In genomic region chr11:102320679-102321078, GRCh38 we compare ENCODE assay signal across 10 cellular contexts. TPM values are rescaled to one million over a fixed set of nuclear protein-coding genes. Genes with fewer than 3 reads are reported as not detected.
A peak's percentile ranks its signal among the peaks of the same experiment; 100 is the strongest.
DNase-seq lines count a peak whose midpoint lies in the region; ATAC-seq and TF ChIP-seq lines count a peak whose summit lies in the region.
"Had no signal": no experiment of that assay in that cellular context is flagged by ENCODE, and none has a peak within 500 bp of the region (broad histone marks: within the 10 kb centered on the region; RNA-seq: fewer than 3 reads in every experiment).

No MANE protein-coding gene starts in this region.

- H3K27me3 Mint-ChIP-seq in MCF 10A (ENCODE audit: insufficient read depth, unreplicated experiment) (no peaks in the 10 kb centered on the region), mesothelial cell of epicardium (ENCODE audit: low read depth) (peaks cover 4% of the 10 kb centered on the region)
- no peaks in the 10 kb centered on the region for H3K27me3 Mint-ChIP-seq in activated T-helper 17 cell treated with anti-CD3 and anti-CD28 coated beads, Interleukin-2, amount 50 U/mL, for 72 hours

- POLR2A ChIA-PET in MCF 10A (lab: Yijun Ruan, JAX): interaction anchor here (0.6 to 9.8 kb wide), 13 partner anchors 10 to 201 kb away, joined by 3 to 274 read pairs (median 4); no protein-coding TSS in a partner anchor

- H3K9me3 Mint-ChIP-seq in MCF 10A (ENCODE audit: unreplicated experiment) (no peaks in the 10 kb centered on the region), mesothelial cell of epicardium (no peaks in the 10 kb centered on the region)
- H3K9me3 Mint-ChIP-seq in activated T-helper 17 cell treated with anti-CD3 and anti-CD28 coated beads, Interleukin-2, amount 50 U/mL, for 72 hours: no peaks in the 10 kb centered on the region

- H3K4me3 Mint-ChIP-seq in MCF 10A (ENCODE audit: unreplicated experiment) (peak overlapping the region; percentile 85), mesothelial cell of epicardium (no peak overlapping the region)
- H3K4me3 Mint-ChIP-seq in activated T-helper 17 cell treated with anti-CD3 and anti-CD28 coated beads, Interleukin-2, amount 50 U/mL, for 72 hours: peak overlapping the region; percentile 99

- no peaks in the 10 kb centered on the region for H3K27me3 ChIP-seq in breast epithelium
- no peaks in the 10 kb centered on the region for H3K27me3 ChIP-seq in upper lobe of left lung
- H3K27me3 ChIP-seq: BLaER1 had no signal

- no peaks in the 10 kb centered on the region for H3K9me3 ChIP-seq in breast epithelium
- no peaks in the 10 kb centered on the region for H3K9me3 ChIP-seq in upper lobe of left lung
- H3K9me3 ChIP-seq: BLaER1 had no signal

- H3K27ac ChIP-seq in breast epithelium (peak overlapping the region in 1 of 2 donors; percentile 50), upper lobe of left lung (peak overlapping the region in 3 of 4 donors; percentile 73 to 83 (median 80))
- H3K27ac ChIP-seq: BLaER1 had no signal

- intact Hi-C loops in MCF 10A (cut with micrococcal nuclease): no loop called here
- intact Hi-C loops in breast epithelium (cut with DNase I; ENCODE audit: low total_unique reads): loop anchor here (5.0 kb wide), 1 partner anchor 128 kb away; no protein-coding TSS in a partner anchor

- peaks cover 85% of the 10 kb centered on the region for H3K36me3 Mint-ChIP-seq in MCF 10A (ENCODE audit: insufficient read depth, unreplicated experiment)
- peaks cover 88% of the 10 kb centered on the region for H3K36me3 Mint-ChIP-seq in activated T-helper 17 cell treated with anti-CD3 and anti-CD28 coated beads, Interleukin-2, amount 50 U/mL, for 72 hours (ENCODE audit: low read depth)
- no peaks in the 10 kb centered on the region for H3K36me3 Mint-ChIP-seq in mesothelial cell of epicardium

- peaks cover 40% of the 10 kb centered on the region for H3K4me1 Mint-ChIP-seq in MCF 10A (ENCODE audit: insufficient read depth, unreplicated experiment)
- H3K4me1 Mint-ChIP-seq in activated T-helper 17 cell treated with anti-CD3 and anti-CD28 coated beads, Interleukin-2, amount 50 U/mL, for 72 hours: peaks cover 24% of the 10 kb centered on the region
- H3K4me1 Mint-ChIP-seq in mesothelial cell of epicardium: peaks cover 18% of the 10 kb centered on the region

- BruUV-seq in MCF 10A (replicated peaks; lab: Mats Ljungman, UMichigan): no TSS peak

- H3K27ac Mint-ChIP-seq in MCF 10A (ENCODE audit: low read depth, unreplicated experiment) (peak overlapping the region; percentile 99), mesothelial cell of epicardium (peak overlapping the region; percentile 6)
- H3K27ac Mint-ChIP-seq in activated T-helper 17 cell treated with anti-CD3 and anti-CD28 coated beads, Interleukin-2, amount 50 U/mL, for 72 hours: peak overlapping the region; percentile 97

- no peak for ATAC-seq in activated T-helper 17 cell treated with anti-CD3 and anti-CD28 coated beads, Interleukin-2, amount 50 U/mL, for 72 hours (replicated peaks)
- ATAC-seq in upper lobe of left lung (ENCODE audit: low FRiP score in 2 of 2): no peak
- no peak for ATAC-seq in GM21723 (IDR thresholded peaks at IDR 0.05; ENCODE audit: unreplicated experiment)

- CTCF ChIA-PET in MCF 10A (lab: Yijun Ruan, JAX): interaction anchor here (0.8 to 14.7 kb wide), 8 partner anchors 15 to 293 kb away, joined by 3 to 239 read pairs (median 3); no protein-coding TSS in a partner anchor

- TF ChIP-seq CTCF in MCF 10A (IDR thresholded peaks at IDR 0.05; ENCODE audit: unreplicated experiment) (no peak), breast epithelium (IDR thresholded peaks at IDR 0.05) (no peak), mesothelial cell of epicardium (IDR thresholded peaks at IDR 0.05; ENCODE audit: unreplicated experiment) (no peak), upper lobe of left lung (IDR thresholded peaks at IDR 0.05) (no peak)

- DNase-seq in MCF 10A (ENCODE audit: unreplicated experiment) (no peak), breast epithelium (ENCODE audit: low spot score in 2 of 2) (no peak), mesothelial cell of epicardium (ENCODE audit: low spot score in 2 of 2, unreplicated experiment in 2 of 2) (no peak), upper lobe of left lung (no peak), CD1c-positive myeloid dendritic cell (ENCODE audit: extremely low spot score) (no peak), DMS114 treated with DMSO at 0.1 percent for 48 hours (lab: John Stamatoyannopoulos, UW; ENCODE audit: unreplicated experiment) (no peak)
- DNase-seq: MV-4-11 had no signal

- TF ChIP-seq POLR2A in breast epithelium (IDR thresholded peaks at IDR 0.05) (no peak), upper lobe of left lung (IDR thresholded peaks at IDR 0.05) (no peak)

- H3K4me3 ChIP-seq in breast epithelium (no peak overlapping the region), upper lobe of left lung (peak overlapping the region in 1 of 4 donors; percentile 62)
- H3K4me3 ChIP-seq: BLaER1 had no signal

- TF ChIP-seq EP300 in upper lobe of left lung (IDR thresholded peaks at IDR 0.05): peak in 2 of 4 donors; percentile 71 to 74

- no peaks in the 10 kb centered on the region for H3K4me1 ChIP-seq in breast epithelium
- H3K4me1 ChIP-seq in upper lobe of left lung: peaks cover 3 to 37% (median 34%) of the 10 kb centered on the region in 4 donors

- H3K36me3 ChIP-seq in breast epithelium (no peaks in the 10 kb centered on the region), upper lobe of left lung (peaks cover 0 to under 1% (median 0%) of the 10 kb centered on the region in 4 donors)
- H3K36me3 ChIP-seq: BLaER1 had no signal

RNA-seq across cellular contexts. Expression of gene BIRC3, which starts 3.4 kb away (rescaled TPM):
- total RNA-seq in MCF 10A (2022) (91.6 and 124 TPM in 2 replicates), breast epithelium (10 to 100 TPM in 2 of 3 donors, 1 to 10 TPM in 1; 2.6 to 30.0 (median 10.8) TPM), mesothelial cell of epicardium (1.4 to 2.2 TPM (median 1.8 TPM) in 3 replicates), upper lobe of left lung (10 to 100 TPM in 5 of 6 donors, 1 to 10 TPM in 1; 8.8 to 39.5 (median 19.1) TPM)
- total RNA-seq in activated T-helper 17 cell treated with anti-CD3 and anti-CD28 coated beads, Interleukin-2, amount 50 U/mL, for 72 hours: 100 to 1,000 TPM; 124 to 355 TPM

RNA-seq across cellular contexts. Expression of gene BIRC2, which starts 26.3 kb away (rescaled TPM):
- total RNA-seq in MCF 10A (2022) (46.2 and 50.0 TPM in 2 replicates), breast epithelium (10 to 100 TPM; 45.6 to 95.7 (median 48.5) TPM), mesothelial cell of epicardium (39.8 to 42.8 TPM (median 42.7 TPM) in 3 replicates), upper lobe of left lung (10 to 100 TPM; 23.1 to 56.7 (median 37.8) TPM)
- 10 to 100 TPM; 27.3 to 60.9 TPM for total RNA-seq in activated T-helper 17 cell treated with anti-CD3 and anti-CD28 coated beads, Interleukin-2, amount 50 U/mL, for 72 hours

Comparison
In these comparisons a context has a peak if more than half of its experiments do, and no peak if none do; other contexts are left out.
1. H3K27ac Mint-ChIP-seq: peak in every context shown above with its lines; median percentile 99 in MCF 10A; 97 in activated T-helper 17 cell treated with anti-CD3 and anti-CD28 coated beads, Interleukin-2, amount 50 U/mL, for 72 hours; 6 in mesothelial cell of epicardium.